In the genomic region with DNA sequence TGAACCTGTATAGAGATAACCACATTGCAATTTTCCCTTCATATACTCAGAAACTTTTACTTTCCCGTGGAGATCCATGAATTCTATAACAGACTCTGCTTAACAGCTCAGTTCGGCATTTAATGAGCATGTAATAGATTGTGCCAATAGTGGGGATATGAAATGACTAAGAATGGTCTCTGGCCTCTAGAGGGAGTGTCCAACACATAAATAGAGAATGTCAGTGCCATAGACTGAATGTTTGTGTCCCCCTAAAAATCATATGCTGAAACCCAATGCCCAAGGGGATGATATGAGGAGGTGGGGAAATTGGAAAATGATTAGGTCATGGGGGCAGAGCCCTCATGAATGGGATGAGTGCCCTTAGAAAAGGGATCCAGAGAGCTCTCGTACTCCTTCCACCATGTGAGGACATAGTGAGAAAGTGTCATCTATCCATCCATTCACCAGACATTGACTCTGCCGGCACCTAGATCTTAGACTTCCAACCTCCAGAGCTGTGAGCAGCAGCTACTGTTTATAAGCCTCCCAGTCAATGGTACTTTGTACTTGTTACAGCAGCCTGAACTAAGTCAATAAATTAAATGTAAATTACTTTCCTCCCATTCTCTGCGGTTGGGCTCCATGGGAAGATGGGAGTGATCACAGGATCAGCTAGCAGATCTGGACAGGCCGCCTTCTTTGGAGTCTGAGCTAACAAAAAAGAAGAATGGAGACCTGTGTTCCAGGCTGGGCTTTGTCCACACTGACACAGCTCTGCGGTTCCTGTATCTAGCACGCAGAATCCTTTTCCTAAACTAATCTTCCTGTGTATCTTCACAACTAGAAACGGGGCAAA, we compare ENCODE assay signal across 9 cellular contexts. TPM values are rescaled to one million over a fixed set of nuclear protein-coding genes. Genes with fewer than 3 reads are reported as not detected.
DNase-seq lines count a peak whose midpoint lies in the region; ATAC-seq and TF ChIP-seq lines count a peak whose summit lies in the region.
"Had no signal": no experiment of that assay in that cellular context is flagged by ENCODE, and none has a peak within 500 bp of the region (broad histone marks: within the 10 kb centered on the region; RNA-seq: fewer than 3 reads in every experiment).

No MANE protein-coding gene starts in this region.

- H3K4me2 ChIP-seq in DND-41 (ENCODE audit: insufficient read depth, low read length): no peak overlapping the region

- peaks cover 2% of the 10 kb centered on the region for H3K36me3 Mint-ChIP-seq in T-helper 17 cell (ENCODE audit: low read depth)
- H3K36me3 Mint-ChIP-seq: naive thymus-derived CD8-positive, alpha-beta T cell had no signal

- no peak for DNase-seq in DND-41
- peak; percentile 33 for DNase-seq in HCEC 1CT
- DNase-seq in NCI-H774 (lab: John Stamatoyannopoulos, UW): peak; percentile 3
- DNase-seq in fibroblast of the aortic adventitia (ENCODE audit: low read depth): peak; percentile 59
- DNase-seq in NCI-H2196 treated with DMSO at 0.1 percent for 48 hours (lab: John Stamatoyannopoulos, UW; ENCODE audit: unreplicated experiment): no peak
- DNase-seq in T-helper 17 cell: no peak
- no peak for DNase-seq in coronary artery (ENCODE audit: low spot score)

- TF ChIP-seq CTCF in DND-41 (IDR thresholded peaks at IDR 0.05; ENCODE audit: borderline replicate concordance, extremely low read depth, low read length, poor library complexity, severe bottlenecking): peak; percentile 52
- peak; percentile 52 for TF ChIP-seq CTCF in fibroblast of the aortic adventitia (IDR thresholded peaks at IDR 0.05; ENCODE audit: insufficient read depth, low read length)
- TF ChIP-seq CTCF in coronary artery (IDR thresholded peaks at IDR 0.05): no peak

- no peak overlapping the region for H3K9ac ChIP-seq in DND-41 (ENCODE audit: low read depth, low read length)

- no peaks in the 10 kb centered on the region for H3K4me1 Mint-ChIP-seq in T-helper 17 cell

- peak; percentile 50; the same call in 1 of the 3 replicates for ATAC-seq in DND-41 (ENCODE audit: insufficient read depth, low read depth)
- no peak for ATAC-seq in GM19328 (IDR thresholded peaks at IDR 0.05; ENCODE audit: unreplicated experiment)
- no peak for ATAC-seq in T-helper 17 cell
- ATAC-seq: naive thymus-derived CD8-positive, alpha-beta T cell had no signal

- H3K4me3 ChIP-seq in DND-41 (ENCODE audit: low read depth in 1 of 2, low read length in 2 of 2) (no peak overlapping the region), fibroblast of the aortic adventitia (ENCODE audit: low read depth, low read length) (no peak overlapping the region), coronary artery (no peak overlapping the region)

- H3K27ac ChIP-seq in DND-41 (ENCODE audit: low read length): no peak overlapping the region
- no peak overlapping the region for H3K27ac ChIP-seq in coronary artery

- H3K27ac Mint-ChIP-seq in T-helper 17 cell: no peak overlapping the region
- H3K27ac Mint-ChIP-seq: naive thymus-derived CD8-positive, alpha-beta T cell had no signal

- no peaks in the 10 kb centered on the region for H3K27me3 ChIP-seq in DND-41 (ENCODE audit: insufficient read depth, low read length, poor library complexity)

- H3K9me3 ChIP-seq in DND-41 (ENCODE audit: insufficient read depth, low read length, severe bottlenecking) (no peaks in the 10 kb centered on the region), T-helper 17 cell (ENCODE audit: control insufficient read depth, low read length, poor library complexity, severe bottlenecking) (no peaks in the 10 kb centered on the region)

- no peaks in the 10 kb centered on the region for H3K79me2 ChIP-seq in DND-41 (ENCODE audit: insufficient read depth, low read length)

- no peak overlapping the region for H2AFZ ChIP-seq in DND-41 (ENCODE audit: low read depth, low read length)

- H4K20me1 ChIP-seq in DND-41 (ENCODE audit: insufficient read depth, low read length): no peaks in the 10 kb centered on the region

- H3K27me3 Mint-ChIP-seq in T-helper 17 cell: peaks cover 24% of the 10 kb centered on the region

- H3K4me3 Mint-ChIP-seq in T-helper 17 cell: no peak overlapping the region
- H3K4me3 Mint-ChIP-seq: naive thymus-derived CD8-positive, alpha-beta T cell had no signal

- no peaks in the 10 kb centered on the region for H3K36me3 ChIP-seq in DND-41 (ENCODE audit: insufficient read depth, low read length)

- H3K4me1 ChIP-seq in DND-41 (ENCODE audit: insufficient read depth, low read length): no peaks in the 10 kb centered on the region

RNA-seq across cellular contexts. Expression of a gene that starts 28.1 kb away (rescaled TPM):
- total RNA-seq in fibroblast of the aortic adventitia (ENCODE audit: low replicate concordance) (0.27 and 2.7 TPM in 2 replicates), T-helper 17 cell (1 to 10 TPM; 7.1 to 8.6 TPM)

Comparison
In these comparisons a context has a peak if more than half of its experiments do, and no peak if none do; other contexts are left out.
1. DNase-seq: peak in HCEC 1CT (single experiment), NCI-H774 (single experiment) and fibroblast of the aortic adventitia (single experiment); none in DND-41 (single experiment), NCI-H2196 treated with DMSO at 0.1 percent for 48 hours (single experiment), T-helper 17 cell (0 of 3) and coronary artery (single experiment).